26 cellular contexts compared by ENCODE assay signal in genomic region chr18:59013744-59014143, GRCh38.
"Had no signal": no experiment of that assay in that cellular context is flagged by ENCODE, and none has a peak within 500 bp of the region (broad histone marks: within the 10 kb centered on the region; RNA-seq: fewer than 3 reads in every experiment).

No MANE protein-coding gene starts in this region.

- H3K4me3 Mint-ChIP-seq: naive thymus-derived CD8-positive, alpha-beta T cell; stimulated activated naive CD8-positive, alpha-beta T cell treated with anti-CD3 and anti-CD28 coated beads, Interleukin-15, amount 100 ng/mL, for 72 hours had no signal

- H3K27me3 Mint-ChIP-seq: progenitor cell of endocrine pancreas had no signal

- H3K4me3 ChIP-seq: coronary artery, esophagus squamous epithelium, heart right ventricle, left lung, pancreas, smooth muscle cell, tibial artery, upper lobe of left lung had no signal

- H3K9me3 ChIP-seq: esophagus squamous epithelium, pancreas, tibial artery, upper lobe of left lung had no signal

- DNase-seq: dermis blood vessel endothelial cell; effector memory CD4-positive, alpha-beta T cell; erythroblast; esophagus squamous epithelium; foreskin melanocyte; glutamatergic neuron; heart right ventricle; hippocampal formation; left cardiac atrium; left lung; mesendoderm; naive thymus-derived CD8-positive, alpha-beta T cell; occipital lobe; pancreas; stimulated activated CD4-positive, alpha-beta T cell treated with anti-CD3 and anti-CD28 coated beads, Interleukin-12 subunit alpha, Interleukin-12 subunit beta, amount 100 ng/mL, for 4 hours; stimulated activated CD4-positive, alpha-beta T cell treated with anti-CD3 and anti-CD28 coated beads, Interleukin-1b, Interleukin-23, amount 100 ng/mL, for 48 hours; stimulated activated CD4-positive, alpha-beta T cell treated with anti-CD3 and anti-CD28 coated beads, Interleukin-4, amount 100 ng/mL, for 1 hour; stimulated activated CD8-positive, alpha-beta memory T cell treated with anti-CD3 and anti-CD28 coated beads, Interleukin-4, amount 100 ng/mL, for 48 hours; stimulated activated naive CD4-positive, alpha-beta T cell; stimulated activated naive CD8-positive, alpha-beta T cell treated with anti-CD3 and anti-CD28 coated beads, Interleukin-15, amount 100 ng/mL, for 72 hours; tibial artery; upper lobe of left lung had no signal

- H3K4me1 ChIP-seq: left lung, pancreas had no signal

- ATAC-seq: heart right ventricle; left cardiac atrium; left lung; naive thymus-derived CD8-positive, alpha-beta T cell; pancreas; sciatic nerve; stimulated activated naive CD8-positive, alpha-beta T cell treated with anti-CD3 and anti-CD28 coated beads, Interleukin-15, amount 100 ng/mL, for 72 hours had no signal

- H3K27me3 ChIP-seq: esophagus squamous epithelium, heart right ventricle, left lung, pancreas, tibial artery, upper lobe of left lung had no signal

- H3K27ac Mint-ChIP-seq: progenitor cell of endocrine pancreas; stimulated activated naive CD8-positive, alpha-beta T cell treated with anti-CD3 and anti-CD28 coated beads, Interleukin-15, amount 100 ng/mL, for 72 hours had no signal

- H3K27ac ChIP-seq: esophagus squamous epithelium, heart right ventricle, left lung, pancreas had no signal

- H3K36me3 ChIP-seq: esophagus squamous epithelium, heart right ventricle, left lung, pancreas, tibial artery, upper lobe of left lung had no signal

- H3K4me1 Mint-ChIP-seq: naive thymus-derived CD8-positive, alpha-beta T cell; stimulated activated naive CD8-positive, alpha-beta T cell treated with anti-CD3 and anti-CD28 coated beads, Interleukin-15, amount 100 ng/mL, for 72 hours had no signal
